Comparison of ENCODE assay signal across 14 cellular contexts in genomic region chrX:130877892-130878321, GRCh38. TPM values are rescaled to one million over a fixed set of nuclear protein-coding genes. Genes with fewer than 3 reads are reported as not detected.
DNase-seq lines count a peak whose midpoint lies in the region; FAIRE-seq and TF ChIP-seq lines count a peak whose summit lies in the region.
"Had no signal": no experiment of that assay in that cellular context is flagged by ENCODE, and none has a peak within 500 bp of the region (broad histone marks: within the 10 kb centered on the region; RNA-seq: fewer than 3 reads in every experiment).

No MANE protein-coding gene starts in this region.

- intact Hi-C loops in Calu3 (cut with micrococcal nuclease; ENCODE audit: unreplicated experiment) (no loop called here), kidney (cut with DNase I) (no loop called here), vagina (cut with DNase I) (no loop called here)

- peak overlapping the region; percentile 59 for H3K27ac Mint-ChIP-seq in Calu3 (ENCODE audit: unreplicated experiment)
- peak overlapping the region; percentile 75 for H3K27ac Mint-ChIP-seq in astrocyte (ENCODE audit: unreplicated experiment)
- H3K27ac Mint-ChIP-seq in nephron = peak overlapping the region; percentile 44 to 70 (median 49)

- H3K4me2 ChIP-seq in astrocyte (ENCODE audit: low read length) = no peak overlapping the region
- H3K4me2 ChIP-seq: A549 had no signal

- H3K4me1 ChIP-seq in astrocyte (ENCODE audit: insufficient read depth, low read length) (peaks cover 12% of the 10 kb centered on the region), kidney (ENCODE audit: control insufficient read depth in 1 of 2, insufficient read depth in 1 of 2, low read depth in 1 of 2, low read length in 2 of 2) (peaks cover 0 to 4% of the 10 kb centered on the region in 2 donors), vagina (no peaks in the 10 kb centered on the region), Peyer's patch (no peaks in the 10 kb centered on the region)
- H3K4me1 ChIP-seq: SJCRH30 had no signal

- H3K9ac ChIP-seq in astrocyte (ENCODE audit: low read length) (no peak overlapping the region), kidney (ENCODE audit: low read length in 2 of 2) (no peak overlapping the region)

- no peaks in the 10 kb centered on the region for H3K79me2 ChIP-seq in astrocyte (ENCODE audit: insufficient read depth, low read length)

- H3K9me3 Mint-ChIP-seq in Calu3 (ENCODE audit: low read depth, unreplicated experiment) = peaks cover 4% of the 10 kb centered on the region
- peaks cover 2% of the 10 kb centered on the region for H3K9me3 Mint-ChIP-seq in astrocyte (ENCODE audit: unreplicated experiment)
- H3K9me3 Mint-ChIP-seq in nephron = peaks cover 28% of the 10 kb centered on the region

- FAIRE-seq in astrocyte (lab: Jason Lieb, UNC) (peak; percentile 98), kidney (lab: Jason Lieb, UNC) (peak; percentile 30)

- no peak for DNase-seq in Calu3
- no peak for DNase-seq in astrocyte (ENCODE audit: low read depth)
- no peak for DNase-seq in kidney
- DNase-seq in vagina (ENCODE audit: extremely low spot score in 2 of 2) = no peak
- no peak for DNase-seq in Peyer's patch
- no peak for DNase-seq in DMS 273 (lab: John Stamatoyannopoulos, UW; ENCODE audit: unreplicated experiment)
- no peak for DNase-seq in LoVo (ENCODE audit: low spot score)
- DNase-seq: Kasumi-1, NCI-H1930, NCI-H2171 treated with DMSO at 0.1 percent for 48 hours, NCI-H510A treated with DMSO at 0.1 percent for 48 hours, SJCRH30 had no signal

- H4K20me1 ChIP-seq in astrocyte (ENCODE audit: insufficient read depth, low read length) = no peaks in the 10 kb centered on the region

- H3K4me1 Mint-ChIP-seq in Calu3 (ENCODE audit: low read depth, unreplicated experiment) = peaks cover 39% of the 10 kb centered on the region
- H3K4me1 Mint-ChIP-seq in astrocyte (ENCODE audit: low read depth, unreplicated experiment) = peaks cover 26% of the 10 kb centered on the region
- H3K4me1 Mint-ChIP-seq in nephron = peaks cover 39% of the 10 kb centered on the region

- TF ChIP-seq CTCF in Calu3 (IDR thresholded peaks at IDR 0.05; ENCODE audit: unreplicated experiment) (no peak), astrocyte (IDR thresholded peaks at IDR 0.05; ENCODE audit: insufficient read depth, low read depth, low read length) (no peak), kidney (IDR thresholded peaks at IDR 0.05; ENCODE audit: borderline replicate concordance, extremely low read depth, insufficient read depth) (no peak), nephron (IDR thresholded peaks at IDR 0.05; ENCODE audit: unreplicated experiment in 3 of 3) (no peak), vagina (IDR thresholded peaks at IDR 0.05) (no peak), Peyer's patch (IDR thresholded peaks at IDR 0.05) (no peak)

- no peaks in the 10 kb centered on the region for H3K36me3 Mint-ChIP-seq in Calu3 (ENCODE audit: insufficient read depth, unreplicated experiment)
- H3K36me3 Mint-ChIP-seq in astrocyte (ENCODE audit: low read depth, unreplicated experiment) = no peaks in the 10 kb centered on the region
- H3K36me3 Mint-ChIP-seq in nephron (ENCODE audit: low read depth) = peaks cover 23% of the 10 kb centered on the region

- CTCF ChIA-PET in Calu3 (lab: Charles Lee) = interaction anchor here (1.3 kb wide), 1 partner anchor 39 kb away, joined by 3 read pairs; no protein-coding TSS in a partner anchor

- H3K4me3 Mint-ChIP-seq in Calu3 (ENCODE audit: low read depth, unreplicated experiment) = peak overlapping the region; percentile 27
- no peak overlapping the region for H3K4me3 Mint-ChIP-seq in astrocyte (ENCODE audit: unreplicated experiment)
- H3K4me3 Mint-ChIP-seq in nephron = no peak overlapping the region

- no peak overlapping the region for H2AFZ ChIP-seq in astrocyte (ENCODE audit: low read depth, low read length)

- H3K9me3 ChIP-seq in astrocyte (ENCODE audit: insufficient read depth, low read depth, low read length) (no peaks in the 10 kb centered on the region), kidney (ENCODE audit: control insufficient read depth in 1 of 2, low read length in 2 of 2) (no peaks in the 10 kb centered on the region), vagina (no peaks in the 10 kb centered on the region), Peyer's patch (no peaks in the 10 kb centered on the region)
- H3K9me3 ChIP-seq: SJCRH30 had no signal

- H3K27ac ChIP-seq in astrocyte (ENCODE audit: low read depth, low read length) (no peak overlapping the region), kidney (ENCODE audit: low read depth in 2 of 2, low read length in 2 of 2) (no peak overlapping the region), vagina (no peak overlapping the region), Peyer's patch (no peak overlapping the region)
- H3K27ac ChIP-seq: A549, SJCRH30 had no signal

- no peak overlapping the region for H3K4me3 ChIP-seq in astrocyte (ENCODE audit: insufficient read depth, low read depth, low read length)
- no peak overlapping the region for H3K4me3 ChIP-seq in kidney (ENCODE audit: low read length in 2 of 2)
- no peak overlapping the region for H3K4me3 ChIP-seq in vagina
- no peak overlapping the region for H3K4me3 ChIP-seq in Peyer's patch
- H3K4me3 ChIP-seq: A549, SJCRH30 had no signal

- TF ChIP-seq POLR2A in vagina (IDR thresholded peaks at IDR 0.05) (no peak), Peyer's patch (IDR thresholded peaks at IDR 0.05) (no peak)

- H3K27me3 ChIP-seq in astrocyte (ENCODE audit: insufficient read depth, low read length) = no peaks in the 10 kb centered on the region
- no peaks in the 10 kb centered on the region for H3K27me3 ChIP-seq in vagina
- H3K27me3 ChIP-seq in Peyer's patch = no peaks in the 10 kb centered on the region
- H3K27me3 ChIP-seq: SJCRH30 had no signal

- no TSS peak for BruUV-seq in Calu3 (replicated peaks; lab: Mats Ljungman, UMichigan)

- H3K27me3 Mint-ChIP-seq in Calu3 (ENCODE audit: unreplicated experiment) (no peaks in the 10 kb centered on the region), astrocyte (ENCODE audit: low read depth, unreplicated experiment) (no peaks in the 10 kb centered on the region), nephron (ENCODE audit: low read depth) (no peaks in the 10 kb centered on the region)

- no peaks in the 10 kb centered on the region for H3K36me3 ChIP-seq in astrocyte (ENCODE audit: insufficient read depth, low read length)
- no peaks in the 10 kb centered on the region for H3K36me3 ChIP-seq in kidney (ENCODE audit: control insufficient read depth in 1 of 2, insufficient read depth in 2 of 2, low read length in 2 of 2)
- H3K36me3 ChIP-seq in vagina = no peaks in the 10 kb centered on the region
- H3K36me3 ChIP-seq in Peyer's patch = no peaks in the 10 kb centered on the region
- H3K36me3 ChIP-seq: SJCRH30 had no signal

RNA-seq across cellular contexts. Expression of gene ENOX2, which starts 25.1 kb away (rescaled TPM):
- total RNA-seq in Calu3 (2022) (23.4 and 28.9 TPM in 2 replicates), astrocyte (9.4 and 11.1 TPM in 2 replicates), kidney (22.6 TPM), vagina (8.8 TPM), Peyer's patch (10 to 100 TPM in 2 of 4 donors, 1 to 10 TPM in 2; 4.7 to 12.4 (median 9.8) TPM)
- 6.6 TPM for polyA plus RNA-seq in kidney (ENCODE audit: insufficient read depth, low read depth, low replicate concordance)
